ENCODE assay signal across 8 cellular contexts in genomic region chr22:46575915-46576555, GRCh38. TPM values are rescaled to one million over a fixed set of nuclear protein-coding genes. Genes with fewer than 3 reads are reported as not detected.
DNase-seq lines count a peak whose midpoint lies in the region; ATAC-seq and TF ChIP-seq lines count a peak whose summit lies in the region.

No MANE protein-coding gene starts in this region.

- H3K36me3 ChIP-seq in DOHH2 (ENCODE audit: control insufficient read depth, low read length) (no peaks in the 10 kb centered on the region), SJCRH30 (no peaks in the 10 kb centered on the region), fibroblast of lung (ENCODE audit: control insufficient read depth, insufficient read depth, low read length) (no peaks in the 10 kb centered on the region), trophoblast cell (ENCODE audit: control insufficient read depth in 1 of 2, insufficient read depth in 2 of 2, low read length in 2 of 2) (no peaks in the 10 kb centered on the region)

- H3K79me1 ChIP-seq in trophoblast cell (ENCODE audit: low read length) = peaks cover 14% of the 10 kb centered on the region

- H3K27me3 ChIP-seq in DOHH2 (ENCODE audit: control insufficient read depth, low read length) (peaks cover 11% of the 10 kb centered on the region), SJCRH30 (peaks cover 11% of the 10 kb centered on the region; the same call in 1 of the 2 replicates), fibroblast of lung (ENCODE audit: control insufficient read depth, insufficient read depth, low read length) (peaks cover 3% of the 10 kb centered on the region), trophoblast cell (ENCODE audit: insufficient read depth, low read length) (no peaks in the 10 kb centered on the region)

- peak overlapping the region; percentile 42 for H3K9ac ChIP-seq in fibroblast of lung (ENCODE audit: insufficient read depth, low read length)
- peak overlapping the region; percentile 36 for H3K9ac ChIP-seq in trophoblast cell (ENCODE audit: low read length)

- DNase-seq in SJCRH30 (no peak), fibroblast of lung (ENCODE audit: low read depth in 2 of 2) (no peak), trophoblast cell (peak; percentile 61), NCI-H524 (lab: John Stamatoyannopoulos, UW) (no peak), pons (ENCODE audit: low spot score) (no peak)

- peaks cover 8% of the 10 kb centered on the region for H3F3A ChIP-seq in DOHH2 (ENCODE audit: control insufficient read depth, insufficient read depth)

- peak overlapping the region; percentile 34 for H2AK5ac ChIP-seq in trophoblast cell (ENCODE audit: low read length)

- H2BK5ac ChIP-seq in trophoblast cell (ENCODE audit: low read depth, low read length, poor library complexity) = peak overlapping the region; percentile 31

- H4K20me1 ChIP-seq in DOHH2 (ENCODE audit: control insufficient read depth, insufficient read depth, low read depth, low read length) (no peaks in the 10 kb centered on the region), fibroblast of lung (ENCODE audit: control insufficient read depth, extremely low read depth, insufficient read depth, low read length) (no peaks in the 10 kb centered on the region)

- no CpG with 5 or more reads among the region's 10 CpGs for WGBS in trophoblast cell (ENCODE audit: extremely low coverage, insufficient coverage, insufficient read length)

- peak overlapping the region; percentile 48 for H2BK12ac ChIP-seq in trophoblast cell (ENCODE audit: low read length)

- H2BK120ac ChIP-seq in trophoblast cell (ENCODE audit: insufficient read depth, low read length, poor library complexity) = peak overlapping the region; percentile 21

- H3K18ac ChIP-seq in trophoblast cell (ENCODE audit: low read length) = peak overlapping the region; percentile 71

- no peaks in the 10 kb centered on the region for H3K9me2 ChIP-seq in DOHH2 (replicated peaks; ENCODE audit: control insufficient read depth, low read length)

- peak overlapping the region; percentile 91 for H4K91ac ChIP-seq in trophoblast cell (ENCODE audit: low read depth, low read length)

- peak overlapping the region; percentile 80 for H3K4ac ChIP-seq in trophoblast cell (ENCODE audit: low read depth, low read length)

- H3K4me3 ChIP-seq in DOHH2 (ENCODE audit: low read length) = peak overlapping the region; percentile 67
- peak overlapping the region; percentile 53 for H3K4me3 ChIP-seq in SJCRH30
- peak overlapping the region; percentile 17 to 58 (median 26) for H3K4me3 ChIP-seq in fibroblast of lung (replicated peaks in 1 of 4; ENCODE audit: control extremely low read depth in 1 of 4, insufficient read depth in 1 of 4, low read depth in 3 of 4, low read length in 4 of 4)
- peak overlapping the region; percentile 71 for H3K4me3 ChIP-seq in trophoblast cell (ENCODE audit: low read depth, low read length)

- H4K8ac ChIP-seq in trophoblast cell (ENCODE audit: low read depth, low read length) = peak overlapping the region; percentile 88

- no peak overlapping the region for H3K23ac ChIP-seq in trophoblast cell (ENCODE audit: low read length)

- peak overlapping the region; percentile 88 for H3K14ac ChIP-seq in trophoblast cell (ENCODE audit: low read length)

- H4K12ac ChIP-seq in trophoblast cell (ENCODE audit: low read depth, low read length) = peak overlapping the region; percentile 63

- TF ChIP-seq CTCF in DOHH2 (IDR thresholded peaks at IDR 0.05; ENCODE audit: low read depth, low read length, poor library complexity, severe bottlenecking) = no peak
- TF ChIP-seq CTCF in fibroblast of lung (conservative IDR thresholded peaks at IDR 0.05 in 1 of 2, IDR thresholded peaks at IDR 0.05 in 1 of 2; ENCODE audit: low read depth in 1 of 2, low read length in 2 of 2) = no peak

- H3K4me2 ChIP-seq in DOHH2 (ENCODE audit: low read length) = peak overlapping the region; percentile 71
- peak overlapping the region; percentile 44 for H3K4me2 ChIP-seq in fibroblast of lung (ENCODE audit: extremely low read depth, insufficient read depth, low read length)
- H3K4me2 ChIP-seq in trophoblast cell (ENCODE audit: low read length) = peak overlapping the region; percentile 96

- H3K79me2 ChIP-seq in DOHH2 (ENCODE audit: control insufficient read depth, low read length) (peaks cover 19% of the 10 kb centered on the region), fibroblast of lung (ENCODE audit: control insufficient read depth, insufficient read depth, low read length) (no peaks in the 10 kb centered on the region), trophoblast cell (ENCODE audit: control insufficient read depth, insufficient read depth, low read length, poor library complexity) (peaks cover 5% of the 10 kb centered on the region)

- H2AFZ ChIP-seq in fibroblast of lung (ENCODE audit: low read length) = peak overlapping the region; percentile 64
- H2AFZ ChIP-seq in trophoblast cell (ENCODE audit: insufficient read depth, low read length, poor library complexity) = peak overlapping the region; percentile 66

- ATAC-seq in GM19452 (IDR thresholded peaks at IDR 0.05; ENCODE audit: unreplicated experiment) = no peak
- no peak for ATAC-seq in GM18870 (IDR thresholded peaks at IDR 0.05; ENCODE audit: unreplicated experiment)

- H3K4me1 ChIP-seq in DOHH2 (ENCODE audit: control insufficient read depth, low read length) = peaks cover 44% of the 10 kb centered on the region
- no peaks in the 10 kb centered on the region for H3K4me1 ChIP-seq in SJCRH30
- H3K4me1 ChIP-seq in fibroblast of lung (ENCODE audit: control insufficient read depth, extremely low read depth, insufficient read depth, low read length) = no peaks in the 10 kb centered on the region
- H3K4me1 ChIP-seq in trophoblast cell (ENCODE audit: control insufficient read depth in 1 of 2, insufficient read depth in 2 of 2, low read length in 2 of 2) = peaks cover 32 to 40% of the 10 kb centered on the region in 2 experiments

- H3K27ac ChIP-seq in DOHH2 (ENCODE audit: low read depth, low read length) = no peak overlapping the region
- no peak overlapping the region for H3K27ac ChIP-seq in SJCRH30
- no peak overlapping the region for H3K27ac ChIP-seq in fibroblast of lung (ENCODE audit: insufficient read depth, low read length)
- peak overlapping the region; percentile 74 for H3K27ac ChIP-seq in trophoblast cell (ENCODE audit: low read depth, low read length)

- peaks cover 10% of the 10 kb centered on the region for H3K9me3 ChIP-seq in DOHH2 (ENCODE audit: control insufficient read depth, insufficient read depth, low read length)
- H3K9me3 ChIP-seq in SJCRH30 (replicated peaks) = no peaks in the 10 kb centered on the region; the same call in 1 of the 2 replicates
- no peaks in the 10 kb centered on the region for H3K9me3 ChIP-seq in fibroblast of lung (ENCODE audit: control insufficient read depth, insufficient read depth, low read depth, low read length)
- H3K9me3 ChIP-seq in trophoblast cell (ENCODE audit: insufficient read depth, low read depth, low read length) = peaks cover 7% of the 10 kb centered on the region

RNA-seq across cellular contexts. Expression of gene CELSR1, which starts 38.6 kb away (rescaled TPM):
- total RNA-seq in SJCRH30 (2014; rRNA removed; shearing (Covaris generic)) = not detected in 2 replicates
- total RNA-seq in fibroblast of lung = 1.8 and 2.1 TPM in 2 replicates
- polyA plus RNA-seq in fibroblast of lung = 0.07 and 1.2 TPM in 2 replicates
- 0.13 and 1.4 TPM in 2 replicates for polyA plus RNA-seq in fibroblast of lung (2012)
- 5.7 and 5.9 TPM in 2 replicates for polyA minus RNA-seq in fibroblast of lung (ENCODE audit: low replicate concordance)
- polyA plus RNA-seq in trophoblast cell (2013) = 28.5 and 29.5 TPM in 2 replicates

RNA-seq across cellular contexts. Expression of gene GRAMD4, which starts 44.2 kb away (rescaled TPM):
- total RNA-seq in SJCRH30 (2014; rRNA removed; shearing (Covaris generic)) = 8.6 and 8.8 TPM in 2 replicates
- total RNA-seq in fibroblast of lung = 37.3 and 57.0 TPM in 2 replicates
- polyA plus RNA-seq in fibroblast of lung = 7.5 and 9.0 TPM in 2 replicates
- 6.5 and 7.6 TPM in 2 replicates for polyA plus RNA-seq in fibroblast of lung (2012)
- 8.5 and 14.8 TPM in 2 replicates for polyA minus RNA-seq in fibroblast of lung (ENCODE audit: low replicate concordance)
- 10.6 and 11.0 TPM in 2 replicates for polyA plus RNA-seq in trophoblast cell (2013)

Comparison
In these comparisons a context has a peak if more than half of its experiments do, and no peak if none do; other contexts are left out.
1. H3K4me2 ChIP-seq: peak in every context shown above with its lines; median percentile 96 in trophoblast cell; 71 in DOHH2; 44 in fibroblast of lung.
2. DNase-seq: peak in trophoblast cell (2 of 2); none in SJCRH30 (0 of 2), fibroblast of lung (0 of 2), NCI-H524 (0 of 2) and pons (single experiment).
3. Peak in every context shown above with its lines, with median percentiles within 50 percentile points of each other: H3K4me3 ChIP-seq.